Comparison of ENCODE assay signal across 16 cellular contexts in the genomic region with DNA sequence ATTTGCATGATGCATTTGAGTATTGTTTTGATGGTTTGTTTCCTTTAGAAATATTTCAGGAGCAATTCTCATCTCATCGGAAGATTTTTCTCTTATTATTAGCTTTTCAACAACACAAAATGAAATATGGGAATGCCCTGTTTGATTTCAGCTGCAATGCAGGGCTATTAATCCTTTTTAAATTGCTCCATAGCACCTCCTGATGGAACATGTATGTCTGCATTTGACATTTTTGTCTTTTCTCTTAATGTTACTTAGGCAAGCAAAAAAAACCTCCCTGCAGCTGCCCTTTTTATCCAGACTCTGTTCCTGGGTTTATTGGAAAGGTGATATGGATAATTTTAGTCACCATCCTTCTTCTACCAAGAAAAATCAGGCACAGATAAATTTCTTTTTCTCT.
DNase-seq lines count a peak whose midpoint lies in the region; ATAC-seq and TF ChIP-seq lines count a peak whose summit lies in the region.
"Had no signal": no experiment of that assay in that cellular context is flagged by ENCODE, and none has a peak within 500 bp of the region (broad histone marks: within the 10 kb centered on the region; RNA-seq: fewer than 3 reads in every experiment).

No MANE protein-coding gene starts in this region.

- peak; percentile 59 for DNase-seq in DMS53 (lab: John Stamatoyannopoulos, UW)
- DNase-seq in kidney epithelial cell (ENCODE audit: low read depth), result no peak
- no peak for DNase-seq in effector CD4-positive, alpha-beta T cell
- DNase-seq in left colon, result no peak
- DNase-seq in NCI-H187 treated with DMSO at 0.1 percent for 48 hours (lab: John Stamatoyannopoulos, UW), result no peak
- DNase-seq: activated CD8-positive, alpha-beta memory T cell treated with anti-CD3 and anti-CD28 coated beads, Interleukin-2, amount 50 U/mL, for 48 hours; caudate nucleus; CD4-positive, alpha-beta memory T cell; NCI-H1092; NCI-H446 treated with DMSO at 0.1 percent for 48 hours; SIG-M5; small intestine had no signal

- H3K36me3 ChIP-seq in kidney epithelial cell (ENCODE audit: control insufficient read depth, insufficient read depth, low read length), result no peaks in the 10 kb centered on the region

- intact Hi-C loops in left colon (cut with DNase I, micrococcal nuclease), result no loop called here

- TF ChIP-seq CTCF in LNCAP (IDR thresholded peaks at IDR 0.05) (peak; percentile 41), kidney epithelial cell (IDR thresholded peaks at IDR 0.05; ENCODE audit: insufficient read depth, low read length, poor library complexity, severe bottlenecking) (peak; percentile 12)

- H3K4me3 ChIP-seq in kidney epithelial cell (ENCODE audit: low read depth, low read length), result no peak overlapping the region
- H3K4me3 ChIP-seq: lung had no signal

- ATAC-seq in SK-N-SH treated with all-trans-retinoic acid at 6 μM for 48 hours (no peak), GM19463 (IDR thresholded peaks at IDR 0.05; ENCODE audit: unreplicated experiment) (no peak), left colon (no peak)

- no peaks in the 10 kb centered on the region for H3K27me3 ChIP-seq in kidney epithelial cell (ENCODE audit: control insufficient read depth, insufficient read depth, low read length)

TF ChIP-seq in SK-N-SH treated with all-trans-retinoic acid at 6 μM for 48 hours, 23 proteins besides CTCF, POLR2A, EP300 and RAD21:
- TF ChIP-seq BACH2 (CRISPR knock-in tag; IDR thresholded peaks at IDR 0.05; ENCODE audit: borderline replicate concordance) (no peak), GLIS3 (CRISPR knock-in tag; IDR thresholded peaks at IDR 0.05) (no peak), ZFP30 (CRISPR knock-in tag; IDR thresholded peaks at IDR 0.05) (no peak), ZNF70 (CRISPR knock-in tag; IDR thresholded peaks at IDR 0.05) (peak; percentile 68; the same call in 1 of the 2 replicates), ARNTL (CRISPR knock-in tag; IDR thresholded peaks at IDR 0.05; ENCODE audit: borderline replicate concordance, low read depth) (no peak), PPARA (CRISPR knock-in tag; IDR thresholded peaks at IDR 0.05; ENCODE audit: borderline replicate concordance) (no peak)
